ENCODE assay signal across 8 cellular contexts in the genomic region with DNA sequence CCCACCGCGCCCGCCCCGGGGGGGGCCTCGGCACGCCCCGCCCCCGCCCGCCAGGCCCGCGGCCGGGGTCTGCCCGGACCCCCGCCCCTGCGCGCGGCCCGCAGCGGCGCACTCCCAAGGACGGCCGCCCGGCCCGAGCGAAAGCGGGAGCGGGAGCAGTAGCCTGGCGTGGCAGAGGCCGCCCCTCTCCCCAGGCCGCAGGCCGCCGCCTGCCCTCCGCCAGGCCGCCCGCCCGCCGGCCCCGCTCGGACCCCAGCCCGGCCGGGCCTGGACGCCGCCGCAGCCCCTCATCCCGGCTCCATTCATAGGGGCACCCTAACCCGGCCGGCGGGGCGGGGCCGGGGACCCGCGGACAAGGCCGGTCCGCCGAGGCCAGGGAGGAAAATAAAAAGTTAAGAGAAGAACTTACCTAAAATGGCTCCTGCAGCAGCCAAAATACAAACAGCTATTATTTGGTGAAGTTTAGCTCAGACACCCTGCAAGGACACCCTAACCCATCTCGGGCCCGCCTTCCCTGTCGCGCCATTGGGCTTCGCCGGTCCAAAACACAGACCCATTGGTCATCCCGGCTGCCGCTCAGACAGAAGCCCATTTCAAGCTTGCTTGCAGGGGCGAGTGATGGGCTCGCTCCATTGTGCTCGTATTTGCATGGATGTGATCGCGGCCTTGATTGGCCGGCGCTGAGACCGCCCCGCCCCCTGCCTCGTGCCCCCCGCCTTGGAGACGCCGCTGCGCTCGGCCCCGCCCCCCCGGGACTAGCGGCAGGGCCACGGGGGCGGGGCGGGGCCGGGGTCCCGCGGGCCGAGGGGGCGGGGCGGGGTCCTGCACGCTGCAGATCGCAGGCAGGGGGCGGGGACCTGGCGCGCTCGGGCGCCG. TPM values are rescaled to one million over a fixed set of nuclear protein-coding genes. Genes with fewer than 3 reads are reported as not detected.
DNase-seq lines count a peak whose midpoint lies in the region; ATAC-seq and TF ChIP-seq lines count a peak whose summit lies in the region.

A gene with protein sequence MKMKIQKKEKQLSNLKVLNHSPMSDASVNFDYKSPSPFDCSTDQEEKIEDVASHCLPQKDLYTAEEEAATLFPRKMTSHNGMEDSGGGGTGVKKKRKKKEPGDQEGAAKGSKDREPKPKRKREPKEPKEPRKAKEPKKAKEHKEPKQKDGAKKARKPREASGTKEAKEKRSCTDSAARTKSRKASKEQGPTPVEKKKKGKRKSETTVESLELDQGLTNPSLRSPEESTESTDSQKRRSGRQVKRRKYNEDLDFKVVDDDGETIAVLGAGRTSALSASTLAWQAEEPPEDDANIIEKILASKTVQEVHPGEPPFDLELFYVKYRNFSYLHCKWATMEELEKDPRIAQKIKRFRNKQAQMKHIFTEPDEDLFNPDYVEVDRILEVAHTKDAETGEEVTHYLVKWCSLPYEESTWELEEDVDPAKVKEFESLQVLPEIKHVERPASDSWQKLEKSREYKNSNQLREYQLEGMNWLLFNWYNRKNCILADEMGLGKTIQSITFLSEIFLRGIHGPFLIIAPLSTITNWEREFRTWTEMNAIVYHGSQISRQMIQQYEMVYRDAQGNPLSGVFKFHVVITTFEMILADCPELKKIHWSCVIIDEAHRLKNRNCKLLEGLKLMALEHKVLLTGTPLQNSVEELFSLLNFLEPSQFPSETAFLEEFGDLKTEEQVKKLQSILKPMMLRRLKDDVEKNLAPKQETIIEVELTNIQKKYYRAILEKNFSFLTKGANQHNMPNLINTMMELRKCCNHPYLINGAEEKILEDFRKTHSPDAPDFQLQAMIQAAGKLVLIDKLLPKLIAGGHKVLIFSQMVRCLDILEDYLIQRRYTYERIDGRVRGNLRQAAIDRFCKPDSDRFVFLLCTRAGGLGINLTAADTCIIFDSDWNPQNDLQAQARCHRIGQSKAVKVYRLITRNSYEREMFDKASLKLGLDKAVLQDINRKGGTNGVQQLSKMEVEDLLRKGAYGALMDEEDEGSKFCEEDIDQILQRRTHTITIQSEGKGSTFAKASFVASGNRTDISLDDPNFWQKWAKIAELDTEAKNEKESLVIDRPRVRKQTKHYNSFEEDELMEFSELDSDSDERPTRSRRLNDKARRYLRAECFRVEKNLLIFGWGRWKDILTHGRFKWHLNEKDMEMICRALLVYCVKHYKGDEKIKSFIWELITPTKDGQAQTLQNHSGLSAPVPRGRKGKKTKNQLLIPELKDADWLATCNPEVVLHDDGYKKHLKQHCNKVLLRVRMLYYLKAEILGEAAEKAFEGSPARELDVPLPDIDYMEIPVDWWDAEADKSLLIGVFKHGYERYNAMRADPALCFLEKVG (N-terminal part only) (minus strand): TSS at position 447 of the 876 bp plus-strand sequence. CDS start 67,040 bp downstream, outside the sequence.

- peak within 1 kb of the TSS; percentile 96 for H3K4me3 Mint-ChIP-seq in neural progenitor cell

- H3K4me3 ChIP-seq in HAP-1 (peak within 1 kb of the TSS; percentile 71), MM.1S (ENCODE audit: low read length) (peak within 1 kb of the TSS; percentile 78), neural progenitor cell (peak within 1 kb of the TSS; percentile 99)

- H3K4me2 ChIP-seq in MM.1S (ENCODE audit: low read depth, low read length) (peak within 1 kb of the TSS; percentile 76), neural progenitor cell (peak within 1 kb of the TSS; percentile 96)

- H3K27ac Mint-ChIP-seq in neural progenitor cell: peak within 1 kb of the TSS; percentile 75

- H3K27me3 ChIP-seq in HAP-1 (ENCODE audit: low read depth) (no peaks in the 10 kb centered on the region), MM.1S (replicated peaks; ENCODE audit: insufficient read depth, low read length) (no peaks in the 10 kb centered on the region), foreskin keratinocyte (no peaks in the 10 kb centered on the region), neural progenitor cell (peaks cover 13% of the 10 kb centered on the region)

- peaks cover 38% of the 10 kb centered on the region for H3K4me1 Mint-ChIP-seq in neural progenitor cell

- DNase-seq in ELR (ENCODE audit: low read depth) (peak; percentile 100), HAP-1 (ENCODE audit: low spot score in 2 of 2) (peak; percentile 94 to 100), MM.1S (peak; percentile 100), SIG-M5 (lab: John Stamatoyannopoulos, UW) (peak; percentile 85), activated gamma-delta T cell (lab: John Stamatoyannopoulos, UW) (peak; percentile 93), foreskin keratinocyte (peak; percentile 94 to 98), neural progenitor cell (ENCODE audit: low spot score) (peak; percentile 99), stromal cell of bone marrow (ENCODE audit: low read depth) (peak; percentile 99)

- ATAC-seq in foreskin keratinocyte: peak; percentile 99

- no peaks in the 10 kb centered on the region for H3K4me1 ChIP-seq in HAP-1
- H3K4me1 ChIP-seq in MM.1S (ENCODE audit: low read length): peaks cover 9% of the 10 kb centered on the region; the same call in 1 of the 2 replicates
- peaks cover 9% of the 10 kb centered on the region for H3K4me1 ChIP-seq in foreskin keratinocyte
- H3K4me1 ChIP-seq in neural progenitor cell: peaks cover 42% of the 10 kb centered on the region

- H3K9me3 ChIP-seq in HAP-1: no peaks in the 10 kb centered on the region
- no peaks in the 10 kb centered on the region for H3K9me3 ChIP-seq in MM.1S (replicated peaks; ENCODE audit: insufficient read depth, low read length)
- no peaks in the 10 kb centered on the region for H3K9me3 ChIP-seq in neural progenitor cell (ENCODE audit: low read depth)

- peaks cover 10% of the 10 kb centered on the region for H3K36me3 Mint-ChIP-seq in neural progenitor cell

- in situ Hi-C loops in HAP-1 (cut with MboI; ENCODE audit: low sequenced_read_pairs): no loop called here

- peak within 1 kb of the TSS; percentile 61; the same call in 1 of the 2 replicates for H3K27ac ChIP-seq in MM.1S (ENCODE audit: low read length)
- H3K27ac ChIP-seq in foreskin keratinocyte: no peak within 1 kb of the TSS
- peak within 1 kb of the TSS; percentile 96 for H3K27ac ChIP-seq in neural progenitor cell

- TF ChIP-seq CTCF in MM.1S (IDR thresholded peaks at IDR 0.05; ENCODE audit: low read length) (no peak), foreskin keratinocyte (conservative IDR thresholded peaks at IDR 0.05) (no peak), neural progenitor cell (IDR thresholded peaks at IDR 0.05) (no peak)

- H3K9me3 Mint-ChIP-seq in neural progenitor cell: peaks cover 4% of the 10 kb centered on the region

- no peaks in the 10 kb centered on the region for H3K9me2 ChIP-seq in MM.1S (replicated peaks; ENCODE audit: insufficient read depth, low read length)

- peaks cover 3% of the 10 kb centered on the region for H3K27me3 Mint-ChIP-seq in neural progenitor cell (ENCODE audit: insufficient read depth, low read depth)

- H3K36me3 ChIP-seq in HAP-1 (replicated peaks) (no peaks in the 10 kb centered on the region), MM.1S (replicated peaks; ENCODE audit: insufficient read depth, low read length) (no peaks in the 10 kb centered on the region), neural progenitor cell (no peaks in the 10 kb centered on the region)

- H3K9ac ChIP-seq in MM.1S (ENCODE audit: low read length) (peak within 1 kb of the TSS; percentile 68; the same call in 1 of the 2 replicates), neural progenitor cell (peak within 1 kb of the TSS; percentile 79)

- no peaks in the 10 kb centered on the region for H4K20me1 ChIP-seq in MM.1S (ENCODE audit: insufficient read depth, low read length)
- peaks cover 44% of the 10 kb centered on the region for H4K20me1 ChIP-seq in neural progenitor cell (ENCODE audit: low read depth)

- H3F3A ChIP-seq in MM.1S (ENCODE audit: insufficient read depth, low read length) (no peaks in the 10 kb centered on the region), neural progenitor cell (ENCODE audit: low read depth) (peaks cover 3% of the 10 kb centered on the region)

- peak within 1 kb of the TSS; percentile 85 for H2AFZ ChIP-seq in MM.1S (ENCODE audit: low read length)
- H2AFZ ChIP-seq in neural progenitor cell (replicated peaks): peak within 1 kb of the TSS; percentile 94

- H3K79me2 ChIP-seq in MM.1S (ENCODE audit: low read length): peaks cover 45% of the 10 kb centered on the region
- H3K79me2 ChIP-seq in neural progenitor cell (ENCODE audit: low read depth): peaks cover 45% of the 10 kb centered on the region

RNA-seq across cellular contexts. Expression of the gene that starts here (rescaled TPM):
- 13.3 and 15.1 TPM in 2 replicates for total RNA-seq in foreskin keratinocyte
- 2.1 TPM in 2 replicates for polyA plus RNA-seq in foreskin keratinocyte
- total RNA-seq in neural progenitor cell (ENCODE audit: low replicate concordance): 76.1 TPM in 2 replicates
